Comparison of ENCODE assay signal across 15 cellular contexts in the genomic region with DNA sequence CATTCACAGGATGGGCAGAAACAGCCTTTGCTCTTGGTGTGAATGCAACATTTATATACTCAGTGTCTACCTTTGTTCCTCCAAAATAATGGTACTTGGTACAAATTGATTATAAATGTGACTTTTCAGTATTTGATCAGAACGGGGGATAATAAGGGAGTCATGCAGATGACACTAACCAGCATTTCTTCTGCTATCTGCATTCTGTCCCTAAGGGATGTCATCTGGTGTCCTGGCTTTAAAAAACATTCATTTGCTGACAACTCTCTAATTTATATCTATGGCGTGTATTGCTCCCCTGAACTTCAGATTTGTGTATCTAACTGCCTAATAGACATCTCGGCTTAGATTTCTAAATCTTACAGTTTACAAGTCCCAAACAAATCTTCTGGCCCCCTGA.
A peak's percentile ranks its signal among the peaks of the same experiment; 100 is the strongest.
DNase-seq lines count a peak whose midpoint lies in the region; ATAC-seq and TF ChIP-seq lines count a peak whose summit lies in the region.
"Had no signal": no experiment of that assay in that cellular context is flagged by ENCODE, and none has a peak within 500 bp of the region (broad histone marks: within the 10 kb centered on the region; RNA-seq: fewer than 3 reads in every experiment).

No MANE protein-coding gene starts in this region.

- peak; percentile 11 for DNase-seq in SK-N-SH
- peak; percentile 67 for DNase-seq in SK-N-DZ (ENCODE audit: low spot score)
- DNase-seq in left kidney (ENCODE audit: low read depth, low spot score): peak; percentile 3
- DNase-seq in type B pancreatic cell (ENCODE audit: extremely low spot score, unreplicated experiment): no peak
- DNase-seq in natural killer cell treated with Interleukin-12 subunit alpha and Interleukin-12 subunit beta and Interleukin-15 and Interleukin-18, amount 100 ng/mL, for 72 hours (ENCODE audit: low spot score): no peak
- DNase-seq in AG08396 (ENCODE audit: low spot score): no peak
- DNase-seq in stomach: no peak
- DNase-seq: 8988T; CD4-positive, CD25-positive, alpha-beta regulatory T cell; DMS79 treated with DMSO at 0.1 percent for 48 hours; EL had no signal

- H3K9me3 ChIP-seq in SK-N-SH (no peaks in the 10 kb centered on the region), stomach (no peaks in the 10 kb centered on the region)
- H3K9me3 ChIP-seq: BLaER1 treated with 17β-estradiol and CSF1 and Interleukin-3, amounts not matched to agents 10 nM and 100 nM had no signal

- no peaks in the 10 kb centered on the region for H3K36me3 ChIP-seq in SK-N-SH (replicated peaks in 1 of 2; ENCODE audit: control insufficient read depth in 1 of 2, insufficient read depth in 2 of 2, low read length in 1 of 2)
- H3K36me3 ChIP-seq in stomach: no peaks in the 10 kb centered on the region
- H3K36me3 ChIP-seq: BLaER1 treated with 17β-estradiol and CSF1 and Interleukin-3, amounts not matched to agents 10 nM and 100 nM had no signal

- H3K4me2 ChIP-seq in SK-N-SH: no peak overlapping the region
- H3K4me2 ChIP-seq: BLaER1 treated with 17β-estradiol and CSF1 and Interleukin-3, amounts not matched to agents 10 nM and 100 nM had no signal

- H3K79me2 ChIP-seq in SK-N-SH (ENCODE audit: insufficient read depth): no peaks in the 10 kb centered on the region

- peak in 1 of 2 experiments; percentile 91; a peak in 2 of 4 replicates for TF ChIP-seq EP300 in SK-N-SH (IDR thresholded peaks at IDR 0.05; ENCODE audit: borderline replicate concordance in 1 of 2, low read depth in 1 of 2, low read length in 1 of 2)
- no peak for TF ChIP-seq EP300 in stomach (IDR thresholded peaks at IDR 0.05)

- no peak overlapping the region for H3K27ac ChIP-seq in SK-N-SH (ENCODE audit: low read depth in 2 of 2, low read length in 1 of 2)
- no peak overlapping the region for H3K27ac ChIP-seq in stomach
- H3K27ac ChIP-seq: BLaER1 treated with 17β-estradiol and CSF1 and Interleukin-3, amounts not matched to agents 10 nM and 100 nM had no signal

- no peaks in the 10 kb centered on the region for H4K20me1 ChIP-seq in SK-N-SH (ENCODE audit: insufficient read depth)
- H4K20me1 ChIP-seq: BLaER1 treated with 17β-estradiol and CSF1 and Interleukin-3, amounts not matched to agents 10 nM and 100 nM had no signal

- no peak for TF ChIP-seq RAD21 in SK-N-SH (IDR thresholded peaks at IDR 0.05; ENCODE audit: low read length)

- TF ChIP-seq POLR2A in stomach (IDR thresholded peaks at IDR 0.05): no peak

- H3K27me3 Mint-ChIP-seq in type B pancreatic cell: no peaks in the 10 kb centered on the region
- no peaks in the 10 kb centered on the region for H3K27me3 Mint-ChIP-seq in natural killer cell treated with Interleukin-12 subunit alpha and Interleukin-12 subunit beta and Interleukin-15 and Interleukin-18, amount 100 ng/mL, for 72 hours
- H3K27me3 Mint-ChIP-seq: CD4-positive, CD25-positive, alpha-beta regulatory T cell; IgD-negative memory B cell had no signal

- intact Hi-C loops in stomach (cut with DNase I; ENCODE audit: low total_unique reads): no loop called here

- CTCF ChIA-PET in SK-N-SH (lab: Yijun Ruan, JAX): no interaction called here

- H3K36me3 Mint-ChIP-seq in type B pancreatic cell: no peaks in the 10 kb centered on the region
- peaks cover 5% of the 10 kb centered on the region for H3K36me3 Mint-ChIP-seq in natural killer cell treated with Interleukin-12 subunit alpha and Interleukin-12 subunit beta and Interleukin-15 and Interleukin-18, amount 100 ng/mL, for 72 hours
- H3K36me3 Mint-ChIP-seq: CD4-positive, CD25-positive, alpha-beta regulatory T cell; IgD-negative memory B cell had no signal

- H3K4me3 ChIP-seq in SK-N-SH (ENCODE audit: low read depth in 2 of 2, low read length in 1 of 2): no peak overlapping the region
- no peak overlapping the region for H3K4me3 ChIP-seq in stomach
- H3K4me3 ChIP-seq: BLaER1 treated with 17β-estradiol and CSF1 and Interleukin-3, amounts not matched to agents 10 nM and 100 nM had no signal

- POLR2A ChIA-PET in SK-N-SH (lab: Yijun Ruan, JAX): no interaction called here

- no peaks in the 10 kb centered on the region for H3K9me2 ChIP-seq in SK-N-SH

- H3K4me3 Mint-ChIP-seq in type B pancreatic cell: peak overlapping the region; percentile 7
- H3K4me3 Mint-ChIP-seq in natural killer cell treated with Interleukin-12 subunit alpha and Interleukin-12 subunit beta and Interleukin-15 and Interleukin-18, amount 100 ng/mL, for 72 hours: no peak overlapping the region
- H3K4me3 Mint-ChIP-seq: CD4-positive, CD25-positive, alpha-beta regulatory T cell; IgD-negative memory B cell had no signal

- H2AFZ ChIP-seq in SK-N-SH (ENCODE audit: low read depth): no peak overlapping the region

- WGBS in SK-N-SH (ENCODE audit: low lambda C conversion rate): 84% methylated on average over 3 of the region's 3 CpGs
- 83 to 90% (median 84%) methylated on average over 3 of the region's 3 CpGs for WGBS in stomach, 5 donors

- no peaks in the 10 kb centered on the region for H3F3A ChIP-seq in SK-N-SH (replicated peaks; ENCODE audit: insufficient read depth)

- peaks cover 27% of the 10 kb centered on the region for H3K4me1 Mint-ChIP-seq in type B pancreatic cell (ENCODE audit: unreplicated experiment)
- no peaks in the 10 kb centered on the region for H3K4me1 Mint-ChIP-seq in natural killer cell treated with Interleukin-12 subunit alpha and Interleukin-12 subunit beta and Interleukin-15 and Interleukin-18, amount 100 ng/mL, for 72 hours (ENCODE audit: low read depth in 2 of 2)
- H3K4me1 Mint-ChIP-seq: CD4-positive, CD25-positive, alpha-beta regulatory T cell had no signal

- no peak for ATAC-seq in SK-N-SH treated with all-trans-retinoic acid at 6 μM for 48 hours
- ATAC-seq in natural killer cell treated with Interleukin-12 subunit alpha and Interleukin-12 subunit beta and Interleukin-15 and Interleukin-18, amount 100 ng/mL, for 72 hours: no peak
- ATAC-seq: HCT116 had no signal

- H3K27me3 ChIP-seq in SK-N-SH (ENCODE audit: insufficient read depth): no peaks in the 10 kb centered on the region
- H3K27me3 ChIP-seq in stomach: no peaks in the 10 kb centered on the region
- H3K27me3 ChIP-seq: BLaER1 treated with 17β-estradiol and CSF1 and Interleukin-3, amounts not matched to agents 10 nM and 100 nM had no signal

- H3K4me1 ChIP-seq in SK-N-SH (ENCODE audit: control insufficient read depth in 1 of 2, insufficient read depth in 2 of 2, low read depth in 1 of 2, low read length in 1 of 2) (peaks cover 0 to 5% of the 10 kb centered on the region in 2 experiments; a peak in 2 of 4 replicates), stomach (peaks cover 0 to 10% (median 0%) of the 10 kb centered on the region in 4 donors)
- H3K4me1 ChIP-seq: BLaER1 treated with 17β-estradiol and CSF1 and Interleukin-3, amounts not matched to agents 10 nM and 100 nM had no signal

- H3K27ac Mint-ChIP-seq in type B pancreatic cell: peak overlapping the region; percentile 4
- H3K27ac Mint-ChIP-seq in natural killer cell treated with Interleukin-12 subunit alpha and Interleukin-12 subunit beta and Interleukin-15 and Interleukin-18, amount 100 ng/mL, for 72 hours: no peak overlapping the region
- H3K27ac Mint-ChIP-seq: CD4-positive, CD25-positive, alpha-beta regulatory T cell; IgD-negative memory B cell had no signal

- H3K9me3 Mint-ChIP-seq in type B pancreatic cell: no peaks in the 10 kb centered on the region
- H3K9me3 Mint-ChIP-seq in natural killer cell treated with Interleukin-12 subunit alpha and Interleukin-12 subunit beta and Interleukin-15 and Interleukin-18, amount 100 ng/mL, for 72 hours: peaks cover 16% of the 10 kb centered on the region

- no peak for TF ChIP-seq CTCF in SK-N-SH (IDR thresholded peaks at IDR 0.05)
- no peak for TF ChIP-seq CTCF in type B pancreatic cell (conservative IDR thresholded peaks at IDR 0.05)
- no peak for TF ChIP-seq CTCF in stomach (IDR thresholded peaks at IDR 0.05)

- no peak overlapping the region for H3K9ac ChIP-seq in SK-N-SH
- H3K9ac ChIP-seq: BLaER1 treated with 17β-estradiol and CSF1 and Interleukin-3, amounts not matched to agents 10 nM and 100 nM had no signal

TF ChIP-seq in SK-N-SH, 30 proteins besides CTCF, POLR2A, EP300 and RAD21:
- TF ChIP-seq, protein P1, sequence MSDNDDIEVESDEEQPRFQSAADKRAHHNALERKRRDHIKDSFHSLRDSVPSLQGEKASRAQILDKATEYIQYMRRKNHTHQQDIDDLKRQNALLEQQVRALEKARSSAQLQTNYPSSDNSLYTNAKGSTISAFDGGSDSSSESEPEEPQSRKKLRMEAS (IDR thresholded peaks at IDR 0.05; ENCODE audit: low read depth): no peak
- TF ChIP-seq RCOR1 (IDR thresholded peaks at IDR 0.05; ENCODE audit: low read length): peak; percentile 50; the same call in 1 of the 2 replicates
- TF ChIP-seq GATA2 (CRISPR knock-in tag; IDR thresholded peaks at IDR 0.05): peak; percentile 69
- TF ChIP-seq MXI1 (IDR thresholded peaks at IDR 0.05; ENCODE audit: low read depth, low read length): no peak
- TF ChIP-seq CHD2 (IDR thresholded peaks at IDR 0.05; ENCODE audit: low read length, partially characterized antibody): peak; percentile 27
- TF ChIP-seq YY1 (IDR thresholded peaks at IDR 0.05; ENCODE audit: low read depth): no peak
- TF ChIP-seq SIN3A (IDR thresholded peaks at IDR 0.05; ENCODE audit: borderline replicate concordance, low read depth, low read length): no peak
- TF ChIP-seq EZH2phosphoT487 (IDR thresholded peaks at IDR 0.05; ENCODE audit: borderline replicate concordance, low read depth): no peak

TF ChIP-seq in SK-N-SH treated with all-trans-retinoic acid at 6 μM for 48 hours, 23 proteins besides CTCF, POLR2A, EP300 and RAD21 (continues in another document):
- no peak for TF ChIP-seq ZC3H10 (CRISPR knock-in tag; IDR thresholded peaks at IDR 0.05)
- no peak for TF ChIP-seq TOX (CRISPR knock-in tag; IDR thresholded peaks at IDR 0.05; ENCODE audit: borderline replicate concordance)
- TF ChIP-seq, protein P2, sequence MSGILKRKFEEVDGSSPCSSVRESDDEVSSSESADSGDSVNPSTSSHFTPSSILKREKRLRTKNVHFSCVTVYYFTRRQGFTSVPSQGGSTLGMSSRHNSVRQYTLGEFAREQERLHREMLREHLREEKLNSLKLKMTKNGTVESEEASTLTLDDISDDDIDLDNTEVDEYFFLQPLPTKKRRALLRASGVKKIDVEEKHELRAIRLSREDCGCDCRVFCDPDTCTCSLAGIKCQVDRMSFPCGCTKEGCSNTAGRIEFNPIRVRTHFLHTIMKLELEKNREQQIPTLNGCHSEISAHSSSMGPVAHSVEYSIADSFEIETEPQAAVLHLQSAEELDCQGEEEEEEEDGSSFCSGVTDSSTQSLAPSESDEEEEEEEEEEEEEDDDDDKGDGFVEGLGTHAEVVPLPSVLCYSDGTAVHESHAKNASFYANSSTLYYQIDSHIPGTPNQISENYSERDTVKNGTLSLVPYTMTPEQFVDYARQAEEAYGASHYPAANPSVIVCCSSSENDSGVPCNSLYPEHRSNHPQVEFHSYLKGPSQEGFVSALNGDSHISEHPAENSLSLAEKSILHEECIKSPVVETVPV (CRISPR knock-in tag; IDR thresholded peaks at IDR 0.05): no peak

Comparison
In these comparisons a context has a peak if more than half of its experiments do, and no peak if none do; other contexts are left out.
1. DNase-seq: peak in SK-N-SH (single experiment), SK-N-DZ (single experiment) and left kidney (single experiment); none in type B pancreatic cell (single experiment), natural killer cell treated with Interleukin-12 subunit alpha and Interleukin-12 subunit beta and Interleukin-15 and Interleukin-18, amount 100 ng/mL, for 72 hours (single experiment), AG08396 (single experiment) and stomach (single experiment).